ENCODE assay signal across 9 cellular contexts in genomic region chr2:20578895-20579825, GRCh38.
A peak's percentile ranks its signal among the peaks of the same experiment; 100 is the strongest.
DNase-seq lines count a peak whose midpoint lies in the region; ATAC-seq and TF ChIP-seq lines count a peak whose summit lies in the region.
"Had no signal": no experiment of that assay in that cellular context is flagged by ENCODE, and none has a peak within 500 bp of the region (broad histone marks: within the 10 kb centered on the region; RNA-seq: fewer than 3 reads in every experiment).

No MANE protein-coding gene starts in this region.

- intact Hi-C loops in lower lobe of right lung (cut with DNase I) = no loop called here

- peaks cover 3% of the 10 kb centered on the region for H3K36me3 Mint-ChIP-seq in type B pancreatic cell
- no peaks in the 10 kb centered on the region for H3K36me3 Mint-ChIP-seq in activated T-cell treated with anti-CD3 and anti-CD28 coated beads, Interleukin-2, amount 50 U/mL, for 4 hours (ENCODE audit: insufficient read depth)

- H3K27ac ChIP-seq in lower lobe of right lung = peak overlapping the region; percentile 83

- H3K4me1 ChIP-seq in lower lobe of right lung = peaks cover 59% of the 10 kb centered on the region

- no peak overlapping the region for H3K4me3 Mint-ChIP-seq in type B pancreatic cell
- no peak overlapping the region for H3K4me3 Mint-ChIP-seq in activated T-cell treated with anti-CD3 and anti-CD28 coated beads, Interleukin-2, amount 50 U/mL, for 4 hours
- H3K4me3 Mint-ChIP-seq: activated naive CD8-positive, alpha-beta T cell had no signal

- TF ChIP-seq CTCF in lower lobe of right lung (IDR thresholded peaks at IDR 0.05) (no peak), type B pancreatic cell (conservative IDR thresholded peaks at IDR 0.05) (no peak)

- no peaks in the 10 kb centered on the region for H3K9me3 Mint-ChIP-seq in type B pancreatic cell
- no peaks in the 10 kb centered on the region for H3K9me3 Mint-ChIP-seq in activated T-cell treated with anti-CD3 and anti-CD28 coated beads, Interleukin-2, amount 50 U/mL, for 4 hours

- no peaks in the 10 kb centered on the region for H3K36me3 ChIP-seq in lower lobe of right lung

- ATAC-seq in GM18511 (IDR thresholded peaks at IDR 0.05; ENCODE audit: unreplicated experiment) = peak; percentile 74
- peak; percentile 69 for ATAC-seq in HG02678 (IDR thresholded peaks at IDR 0.05; ENCODE audit: unreplicated experiment)
- ATAC-seq in lower lobe of right lung = peak; percentile 44 to 68
- ATAC-seq in activated T-cell treated with anti-CD3 and anti-CD28 coated beads, Interleukin-2, amount 50 U/mL, for 4 hours = no peak

- peaks cover 24% of the 10 kb centered on the region for H3K4me1 Mint-ChIP-seq in type B pancreatic cell (ENCODE audit: unreplicated experiment)
- H3K4me1 Mint-ChIP-seq in activated T-cell treated with anti-CD3 and anti-CD28 coated beads, Interleukin-2, amount 50 U/mL, for 4 hours (ENCODE audit: low read depth) = peaks cover 15% of the 10 kb centered on the region

- no peaks in the 10 kb centered on the region for H3K27me3 Mint-ChIP-seq in type B pancreatic cell
- no peaks in the 10 kb centered on the region for H3K27me3 Mint-ChIP-seq in activated T-cell treated with anti-CD3 and anti-CD28 coated beads, Interleukin-2, amount 50 U/mL, for 4 hours (ENCODE audit: low read depth)
- H3K27me3 Mint-ChIP-seq: activated naive CD8-positive, alpha-beta T cell had no signal

- no peak overlapping the region for H3K4me3 ChIP-seq in lower lobe of right lung

- H3K27ac Mint-ChIP-seq in type B pancreatic cell = peak overlapping the region; percentile 22
- H3K27ac Mint-ChIP-seq: activated naive CD8-positive, alpha-beta T cell had no signal

- DNase-seq in NCI-H2196 treated with DMSO at 0.1 percent for 48 hours (lab: John Stamatoyannopoulos, UW; ENCODE audit: unreplicated experiment) (peak; percentile 65), dermis microvascular lymphatic vessel endothelial cell (ENCODE audit: low read depth in 2 of 2) (peak; percentile 93 to 100), lower lobe of right lung (peak; percentile 60), type B pancreatic cell (ENCODE audit: extremely low spot score, unreplicated experiment) (no peak), NCI-H510A (lab: John Stamatoyannopoulos, UW) (no peak)
- no peak for DNase-seq in activated T-cell treated with anti-CD3 and anti-CD28 coated beads, Interleukin-2, amount 50 U/mL, for 4 hours

- no peaks in the 10 kb centered on the region for H3K9me3 ChIP-seq in lower lobe of right lung

- H3K27me3 ChIP-seq in lower lobe of right lung (ENCODE audit: low read depth) = no peaks in the 10 kb centered on the region

Comparison
In these comparisons a context has a peak if more than half of its experiments do, and no peak if none do; other contexts are left out.
1. ATAC-seq: peak in GM18511 (single experiment), HG02678 (single experiment) and lower lobe of right lung (2 of 2); none in activated T-cell treated with anti-CD3 and anti-CD28 coated beads, Interleukin-2, amount 50 U/mL, for 4 hours (0 of 2).
2. DNase-seq: peak in NCI-H2196 treated with DMSO at 0.1 percent for 48 hours (single experiment), dermis microvascular lymphatic vessel endothelial cell (2 of 2) and lower lobe of right lung (single experiment); none in type B pancreatic cell (single experiment), NCI-H510A (single experiment) and activated T-cell treated with anti-CD3 and anti-CD28 coated beads, Interleukin-2, amount 50 U/mL, for 4 hours (single experiment).